1 cellular context compared by ENCODE assay signal in the genomic region with DNA sequence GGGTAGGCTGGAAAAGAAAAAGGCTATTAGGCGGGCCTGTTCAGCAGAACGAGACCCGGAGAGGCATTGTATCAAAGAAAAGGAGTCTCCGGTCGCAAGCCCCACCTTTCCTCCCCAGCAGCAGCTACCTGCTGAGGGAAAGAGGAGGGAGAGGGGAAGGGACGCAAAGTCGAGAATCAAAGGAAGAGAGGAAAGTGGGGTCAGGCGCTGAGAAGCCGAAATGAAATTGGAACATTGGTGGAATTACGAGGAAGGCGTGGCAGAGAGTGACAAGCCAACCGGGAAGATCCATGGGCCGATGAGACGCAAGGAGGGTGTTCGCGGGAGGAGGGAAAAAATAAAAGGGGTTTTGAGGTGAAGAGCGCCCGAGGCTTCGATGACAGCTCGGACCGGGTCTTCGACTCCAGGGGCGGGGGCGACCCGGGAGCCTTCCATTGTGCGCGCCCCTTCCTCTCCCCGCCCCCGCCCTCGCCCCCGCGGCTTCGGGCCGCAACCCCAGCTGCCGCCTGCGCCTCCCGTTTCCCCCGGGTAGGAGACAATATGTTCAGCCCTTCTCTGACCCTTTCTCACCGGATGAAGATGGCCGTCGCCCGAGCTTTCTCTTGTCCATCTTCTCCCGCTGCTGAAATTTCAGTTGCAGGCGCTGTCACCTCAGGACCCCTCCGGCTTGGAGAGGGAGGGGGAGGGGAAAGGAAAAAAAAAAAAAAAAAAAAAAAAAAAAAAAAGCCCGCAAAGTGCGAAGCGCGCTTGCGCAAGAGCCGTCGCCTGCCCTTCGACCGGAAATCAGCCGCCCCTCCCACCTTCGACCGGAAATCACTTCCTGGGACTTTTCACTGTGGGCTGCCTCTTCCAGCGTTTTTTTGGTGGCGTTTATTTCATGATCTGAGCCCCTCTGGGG.
A peak's percentile ranks its signal among the peaks of the same experiment; 100 is the strongest.
TF ChIP-seq lines count a peak whose summit lies in the region.

A gene with protein sequence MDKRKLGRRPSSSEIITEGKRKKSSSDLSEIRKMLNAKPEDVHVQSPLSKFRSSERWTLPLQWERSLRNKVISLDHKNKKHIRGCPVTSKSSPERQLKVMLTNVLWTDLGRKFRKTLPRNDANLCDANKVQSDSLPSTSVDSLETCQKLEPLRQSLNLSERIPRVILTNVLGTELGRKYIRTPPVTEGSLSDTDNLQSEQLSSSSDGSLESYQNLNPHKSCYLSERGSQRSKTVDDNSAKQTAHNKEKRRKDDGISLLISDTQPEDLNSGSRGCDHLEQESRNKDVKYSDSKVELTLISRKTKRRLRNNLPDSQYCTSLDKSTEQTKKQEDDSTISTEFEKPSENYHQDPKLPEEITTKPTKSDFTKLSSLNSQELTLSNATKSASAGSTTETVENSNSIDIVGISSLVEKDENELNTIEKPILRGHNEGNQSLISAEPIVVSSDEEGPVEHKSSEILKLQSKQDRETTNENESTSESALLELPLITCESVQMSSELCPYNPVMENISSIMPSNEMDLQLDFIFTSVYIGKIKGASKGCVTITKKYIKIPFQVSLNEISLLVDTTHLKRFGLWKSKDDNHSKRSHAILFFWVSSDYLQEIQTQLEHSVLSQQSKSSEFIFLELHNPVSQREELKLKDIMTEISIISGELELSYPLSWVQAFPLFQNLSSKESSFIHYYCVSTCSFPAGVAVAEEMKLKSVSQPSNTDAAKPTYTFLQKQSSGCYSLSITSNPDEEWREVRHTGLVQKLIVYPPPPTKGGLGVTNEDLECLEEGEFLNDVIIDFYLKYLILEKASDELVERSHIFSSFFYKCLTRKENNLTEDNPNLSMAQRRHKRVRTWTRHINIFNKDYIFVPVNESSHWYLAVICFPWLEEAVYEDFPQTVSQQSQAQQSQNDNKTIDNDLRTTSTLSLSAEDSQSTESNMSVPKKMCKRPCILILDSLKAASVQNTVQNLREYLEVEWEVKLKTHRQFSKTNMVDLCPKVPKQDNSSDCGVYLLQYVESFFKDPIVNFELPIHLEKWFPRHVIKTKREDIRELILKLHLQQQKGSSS (minus strand): TSS at position 692 of the 898 bp plus-strand sequence. CDS start 82 bp downstream, at position 610.

TF ChIP-seq in HEK293, 187 proteins besides CTCF, POLR2A, EP300 and RAD21 (continued from another document and continues in another):
- TF ChIP-seq, protein P1, sequence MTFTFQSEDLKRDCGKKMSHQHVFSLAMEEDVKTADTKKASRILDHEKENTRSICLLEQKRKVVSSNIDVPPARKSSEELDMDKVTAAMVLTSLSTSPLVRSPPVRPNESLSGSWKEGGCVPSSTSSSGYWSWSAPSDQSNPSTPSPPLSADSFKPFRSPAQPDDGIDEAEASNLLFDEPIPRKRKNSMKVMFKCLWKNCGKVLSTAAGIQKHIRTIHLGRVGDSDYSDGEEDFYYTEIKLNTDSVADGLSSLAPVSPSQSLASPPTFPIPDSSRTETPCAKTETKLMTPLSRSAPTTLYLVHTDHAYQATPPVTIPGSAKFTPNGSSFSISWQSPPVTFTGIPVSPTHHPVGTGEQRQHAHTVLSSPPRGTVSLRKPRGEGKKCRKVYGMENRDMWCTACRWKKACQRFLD (tag by site-specific recombination; IDR thresholded peaks at IDR 0.05): no peak
- TF ChIP-seq ZBTB20 (tag by site-specific recombination; IDR thresholded peaks at IDR 0.05): peak; percentile 73
- no peak for TF ChIP-seq ZNF549 (tag by site-specific recombination; IDR thresholded peaks at IDR 0.05)
- no peak for TF ChIP-seq ZNF2 (tag by site-specific recombination; IDR thresholded peaks at IDR 0.05)
- no peak for TF ChIP-seq ZNF555 (tag by site-specific recombination; conservative IDR thresholded peaks at IDR 0.05)
- peak; percentile 5; the same call in 1 of the 2 replicates for TF ChIP-seq GLIS2 (tag by site-specific recombination; IDR thresholded peaks at IDR 0.05)
- TF ChIP-seq ZNF138 (tag by site-specific recombination; IDR thresholded peaks at IDR 0.05; ENCODE audit: borderline replicate concordance): no peak
- no peak for TF ChIP-seq TRIM28 (IDR thresholded peaks at IDR 0.05; ENCODE audit: borderline replicate concordance, low read length)
- no peak for TF ChIP-seq ZNF560 (tag by site-specific recombination; IDR thresholded peaks at IDR 0.05; ENCODE audit: borderline replicate concordance)
- no peak for TF ChIP-seq ZFP3 (tag by site-specific recombination; IDR thresholded peaks at IDR 0.05; ENCODE audit: low read depth)
- TF ChIP-seq KLF17 (tag by site-specific recombination; IDR thresholded peaks at IDR 0.05): peak; percentile 36; the same call in 1 of the 2 replicates
- TF ChIP-seq OVOL3 (tag by site-specific recombination; IDR thresholded peaks at IDR 0.05): no peak
- no peak for TF ChIP-seq ZNF324 (tag by site-specific recombination; IDR thresholded peaks at IDR 0.05)
- 0 out of 2 replicates have a peak, but pooled peaks have one; percentile 30 for TF ChIP-seq IKZF3 (tag by site-specific recombination; IDR thresholded peaks at IDR 0.05)
- TF ChIP-seq ZSCAN30 (tag by site-specific recombination; IDR thresholded peaks at IDR 0.05): no peak
- no peak for TF ChIP-seq ZNF174 (tag by site-specific recombination; IDR thresholded peaks at IDR 0.05)
- TF ChIP-seq ZFP69B (tag by site-specific recombination; IDR thresholded peaks at IDR 0.05): peak; percentile 72; the same call in 1 of the 2 replicates
- TF ChIP-seq ZNF654 (tag by site-specific recombination; IDR thresholded peaks at IDR 0.05; ENCODE audit: low read depth): no peak
- TF ChIP-seq ZBTB17 (tag by site-specific recombination; IDR thresholded peaks at IDR 0.05): peak; percentile 68
- peak; percentile 80 for TF ChIP-seq ZBTB11 (tag by site-specific recombination; conservative IDR thresholded peaks at IDR 0.05; ENCODE audit: low read depth)
- TF ChIP-seq ZNF223 (tag by site-specific recombination; IDR thresholded peaks at IDR 0.05): no peak
- no peak for TF ChIP-seq SALL2 (tag by site-specific recombination; IDR thresholded peaks at IDR 0.05; ENCODE audit: borderline replicate concordance)
- TF ChIP-seq ZNF645 (tag by site-specific recombination; IDR thresholded peaks at IDR 0.05): no peak
- peak; percentile 60; the same call in 1 of the 2 replicates for TF ChIP-seq MZF1 (tag by site-specific recombination; IDR thresholded peaks at IDR 0.05; ENCODE audit: borderline replicate concordance)
- TF ChIP-seq ZSCAN18 (tag by site-specific recombination; IDR thresholded peaks at IDR 0.05): no peak
- TF ChIP-seq, protein P2, sequence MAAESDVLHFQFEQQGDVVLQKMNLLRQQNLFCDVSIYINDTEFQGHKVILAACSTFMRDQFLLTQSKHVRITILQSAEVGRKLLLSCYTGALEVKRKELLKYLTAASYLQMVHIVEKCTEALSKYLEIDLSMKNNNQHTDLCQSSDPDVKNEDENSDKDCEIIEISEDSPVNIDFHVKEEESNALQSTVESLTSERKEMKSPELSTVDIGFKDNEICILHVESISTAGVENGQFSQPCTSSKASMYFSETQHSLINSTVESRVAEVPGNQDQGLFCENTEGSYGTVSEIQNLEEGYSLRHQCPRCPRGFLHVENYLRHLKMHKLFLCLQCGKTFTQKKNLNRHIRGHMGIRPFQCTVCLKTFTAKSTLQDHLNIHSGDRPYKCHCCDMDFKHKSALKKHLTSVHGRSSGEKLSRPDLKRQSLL (tag by site-specific recombination; IDR thresholded peaks at IDR 0.05): no peak
- no peak for TF ChIP-seq ZFP41 (tag by site-specific recombination; IDR thresholded peaks at IDR 0.05; ENCODE audit: borderline replicate concordance)
- 0 out of 2 replicates have a peak, but pooled peaks have one; percentile 9 for TF ChIP-seq ZNF629 (tag by site-specific recombination; IDR thresholded peaks at IDR 0.05)
- TF ChIP-seq, protein P3, sequence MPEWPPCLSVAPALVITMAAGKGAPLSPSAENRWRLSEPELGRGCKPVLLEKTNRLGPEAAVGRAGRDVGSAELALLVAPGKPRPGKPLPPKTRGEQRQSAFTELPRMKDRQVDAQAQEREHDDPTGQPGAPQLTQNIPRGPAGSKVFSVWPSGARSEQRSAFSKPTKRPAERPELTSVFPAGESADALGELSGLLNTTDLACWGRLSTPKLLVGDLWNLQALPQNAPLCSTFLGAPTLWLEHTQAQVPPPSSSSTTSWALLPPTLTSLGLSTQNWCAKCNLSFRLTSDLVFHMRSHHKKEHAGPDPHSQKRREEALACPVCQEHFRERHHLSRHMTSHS (tag by site-specific recombination; IDR thresholded peaks at IDR 0.05): no peak
- TF ChIP-seq, protein P4, sequence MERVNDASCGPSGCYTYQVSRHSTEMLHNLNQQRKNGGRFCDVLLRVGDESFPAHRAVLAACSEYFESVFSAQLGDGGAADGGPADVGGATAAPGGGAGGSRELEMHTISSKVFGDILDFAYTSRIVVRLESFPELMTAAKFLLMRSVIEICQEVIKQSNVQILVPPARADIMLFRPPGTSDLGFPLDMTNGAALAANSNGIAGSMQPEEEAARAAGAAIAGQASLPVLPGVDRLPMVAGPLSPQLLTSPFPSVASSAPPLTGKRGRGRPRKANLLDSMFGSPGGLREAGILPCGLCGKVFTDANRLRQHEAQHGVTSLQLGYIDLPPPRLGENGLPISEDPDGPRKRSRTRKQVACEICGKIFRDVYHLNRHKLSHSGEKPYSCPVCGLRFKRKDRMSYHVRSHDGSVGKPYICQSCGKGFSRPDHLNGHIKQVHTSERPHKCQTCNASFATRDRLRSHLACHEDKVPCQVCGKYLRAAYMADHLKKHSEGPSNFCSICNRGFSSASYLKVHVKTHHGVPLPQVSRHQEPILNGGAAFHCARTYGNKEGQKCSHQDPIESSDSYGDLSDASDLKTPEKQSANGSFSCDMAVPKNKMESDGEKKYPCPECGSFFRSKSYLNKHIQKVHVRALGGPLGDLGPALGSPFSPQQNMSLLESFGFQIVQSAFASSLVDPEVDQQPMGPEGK (tag by site-specific recombination; IDR thresholded peaks at IDR 0.05): peak; percentile 85
- no peak for TF ChIP-seq ZNF416 (tag by site-specific recombination; IDR thresholded peaks at IDR 0.05)
- no peak for TF ChIP-seq ZNF133 (tag by site-specific recombination; IDR thresholded peaks at IDR 0.05)
- no peak for TF ChIP-seq HOXC10 (CRISPR knock-in tag; IDR thresholded peaks at IDR 0.05)
- TF ChIP-seq ZBTB7A (tag by site-specific recombination; IDR thresholded peaks at IDR 0.05; ENCODE audit: low read depth): no peak
- no peak for TF ChIP-seq ZNF184 (tag by site-specific recombination; IDR thresholded peaks at IDR 0.05)
- no peak for TF ChIP-seq ZBTB44 (tag by site-specific recombination; IDR thresholded peaks at IDR 0.05)
